In genomic region chr20:33650753-33651561, GRCh38 we compare ENCODE assay signal across 1 cellular context.
TF ChIP-seq lines count a peak whose summit lies in the region.

No MANE protein-coding gene starts in this region.

TF ChIP-seq in HepG2, 621 proteins besides CTCF, POLR2A, EP300 and RAD21 (continued from another document and continues in another):
- TF ChIP-seq, protein P1, sequence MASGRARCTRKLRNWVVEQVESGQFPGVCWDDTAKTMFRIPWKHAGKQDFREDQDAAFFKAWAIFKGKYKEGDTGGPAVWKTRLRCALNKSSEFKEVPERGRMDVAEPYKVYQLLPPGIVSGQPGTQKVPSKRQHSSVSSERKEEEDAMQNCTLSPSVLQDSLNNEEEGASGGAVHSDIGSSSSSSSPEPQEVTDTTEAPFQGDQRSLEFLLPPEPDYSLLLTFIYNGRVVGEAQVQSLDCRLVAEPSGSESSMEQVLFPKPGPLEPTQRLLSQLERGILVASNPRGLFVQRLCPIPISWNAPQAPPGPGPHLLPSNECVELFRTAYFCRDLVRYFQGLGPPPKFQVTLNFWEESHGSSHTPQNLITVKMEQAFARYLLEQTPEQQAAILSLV (CRISPR knock-in tag; IDR thresholded peaks at IDR 0.05; ENCODE audit: borderline replicate concordance), result 0 out of 2 replicates have a peak, but pooled peaks have one; percentile 34
- TF ChIP-seq HOXA3 (CRISPR knock-in tag; IDR thresholded peaks at IDR 0.05) (no peak), TAF1 (CRISPR knock-in tag; IDR thresholded peaks at IDR 0.05) (no peak), MIER3 (CRISPR knock-in tag; IDR thresholded peaks at IDR 0.05; ENCODE audit: borderline replicate concordance) (no peak), PTBP1 (IDR thresholded peaks at IDR 0.05; ENCODE audit: low read depth, low read length, poor library complexity, severe bottlenecking) (no peak), PAF1 (CRISPR knock-in tag; IDR thresholded peaks at IDR 0.05) (no peak), TMF1 (CRISPR knock-in tag; IDR thresholded peaks at IDR 0.05; ENCODE audit: low read depth) (no peak), ZC3H4 (CRISPR knock-in tag; IDR thresholded peaks at IDR 0.05; ENCODE audit: borderline replicate concordance) (no peak), MXD3 (CRISPR knock-in tag; IDR thresholded peaks at IDR 0.05) (no peak), E2F2 (CRISPR knock-in tag; IDR thresholded peaks at IDR 0.05; ENCODE audit: borderline replicate concordance) (no peak), ZBTB38 (CRISPR knock-in tag; IDR thresholded peaks at IDR 0.05) (0 out of 2 replicates have a peak, but pooled peaks have one; percentile 21), ZFY (CRISPR knock-in tag; IDR thresholded peaks at IDR 0.05) (no peak), FOXP1 (IDR thresholded peaks at IDR 0.05) (no peak), FOXP1 (CRISPR knock-in tag; IDR thresholded peaks at IDR 0.05) (no peak), HES4 (CRISPR knock-in tag; IDR thresholded peaks at IDR 0.05; ENCODE audit: borderline replicate concordance) (no peak), ZFX (CRISPR knock-in tag; IDR thresholded peaks at IDR 0.05; ENCODE audit: low read depth) (no peak), FOXM1 (CRISPR knock-in tag; IDR thresholded peaks at IDR 0.05) (no peak), MTA1 (CRISPR knock-in tag; IDR thresholded peaks at IDR 0.05; ENCODE audit: borderline replicate concordance) (no peak), AKAP8 (CRISPR knock-in tag; IDR thresholded peaks at IDR 0.05) (peak; percentile 88), ZNF772 (CRISPR knock-in tag; IDR thresholded peaks at IDR 0.05) (no peak), KLF11 (CRISPR knock-in tag; IDR thresholded peaks at IDR 0.05) (no peak), SAFB2 (CRISPR knock-in tag; IDR thresholded peaks at IDR 0.05; ENCODE audit: borderline replicate concordance, low read depth) (0 out of 2 replicates have a peak, but pooled peaks have one; percentile 72), ATRX (CRISPR knock-in tag; IDR thresholded peaks at IDR 0.05; ENCODE audit: borderline replicate concordance) (no peak), ZNF841 (CRISPR knock-in tag; IDR thresholded peaks at IDR 0.05; ENCODE audit: borderline replicate concordance) (no peak), SSRP1 (CRISPR knock-in tag; IDR thresholded peaks at IDR 0.05) (peak; percentile 95; the same call in 1 of the 2 replicates), TOE1 (CRISPR knock-in tag; IDR thresholded peaks at IDR 0.05) (no peak), ZNF781 (CRISPR knock-in tag; IDR thresholded peaks at IDR 0.05; ENCODE audit: borderline replicate concordance, not compliant biosample characterization) (no peak), KIAA2018 (CRISPR knock-in tag; IDR thresholded peaks at IDR 0.05; ENCODE audit: borderline replicate concordance) (no peak), RFX1 (IDR thresholded peaks at IDR 0.05) (no peak), SNAPC2 (CRISPR knock-in tag; IDR thresholded peaks at IDR 0.05) (no peak), LCORL (IDR thresholded peaks at IDR 0.05) (no peak), LCORL (CRISPR knock-in tag; IDR thresholded peaks at IDR 0.05) (no peak), ZGPAT (CRISPR knock-in tag; IDR thresholded peaks at IDR 0.05) (no peak), JARID2 (CRISPR knock-in tag; IDR thresholded peaks at IDR 0.05; ENCODE audit: insufficient replicate concordance) (no peak), ZNF546 (CRISPR knock-in tag; conservative IDR thresholded peaks at IDR 0.05) (no peak), NFKBIZ (CRISPR knock-in tag; IDR thresholded peaks at IDR 0.05) (no peak), ATF1 (CRISPR knock-in tag; IDR thresholded peaks at IDR 0.05) (no peak), ZNF337 (CRISPR knock-in tag; IDR thresholded peaks at IDR 0.05; ENCODE audit: borderline replicate concordance, low read depth) (no peak), TBX3 (IDR thresholded peaks at IDR 0.05; ENCODE audit: borderline replicate concordance) (no peak), THAP7 (CRISPR knock-in tag; IDR thresholded peaks at IDR 0.05) (peak; percentile 37; the same call in 1 of the 2 replicates), ZNF790 (CRISPR knock-in tag; IDR thresholded peaks at IDR 0.05; ENCODE audit: borderline replicate concordance) (no peak)
- TF ChIP-seq, protein P2, sequence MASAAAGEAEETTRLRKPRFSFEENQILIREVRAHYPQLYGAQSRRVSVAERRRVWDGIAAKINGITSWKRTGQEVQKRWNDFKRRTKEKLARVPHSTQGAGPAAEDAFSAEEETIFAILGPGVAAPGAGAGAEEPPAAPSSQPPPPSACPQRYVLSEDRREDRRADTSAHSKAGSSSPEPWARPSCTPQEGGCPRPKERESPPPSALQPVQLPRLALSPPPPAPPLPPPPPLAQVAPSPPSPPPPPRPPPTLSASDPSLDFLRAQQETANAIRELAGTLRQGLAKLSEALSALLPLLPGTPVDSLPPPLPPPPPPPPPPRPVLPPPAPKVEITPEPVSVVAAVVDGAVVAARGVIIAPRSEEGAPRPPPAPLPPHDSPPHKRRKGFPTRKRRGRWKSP (CRISPR knock-in tag; IDR thresholded peaks at IDR 0.05), result no peak
- TF ChIP-seq, protein P3, sequence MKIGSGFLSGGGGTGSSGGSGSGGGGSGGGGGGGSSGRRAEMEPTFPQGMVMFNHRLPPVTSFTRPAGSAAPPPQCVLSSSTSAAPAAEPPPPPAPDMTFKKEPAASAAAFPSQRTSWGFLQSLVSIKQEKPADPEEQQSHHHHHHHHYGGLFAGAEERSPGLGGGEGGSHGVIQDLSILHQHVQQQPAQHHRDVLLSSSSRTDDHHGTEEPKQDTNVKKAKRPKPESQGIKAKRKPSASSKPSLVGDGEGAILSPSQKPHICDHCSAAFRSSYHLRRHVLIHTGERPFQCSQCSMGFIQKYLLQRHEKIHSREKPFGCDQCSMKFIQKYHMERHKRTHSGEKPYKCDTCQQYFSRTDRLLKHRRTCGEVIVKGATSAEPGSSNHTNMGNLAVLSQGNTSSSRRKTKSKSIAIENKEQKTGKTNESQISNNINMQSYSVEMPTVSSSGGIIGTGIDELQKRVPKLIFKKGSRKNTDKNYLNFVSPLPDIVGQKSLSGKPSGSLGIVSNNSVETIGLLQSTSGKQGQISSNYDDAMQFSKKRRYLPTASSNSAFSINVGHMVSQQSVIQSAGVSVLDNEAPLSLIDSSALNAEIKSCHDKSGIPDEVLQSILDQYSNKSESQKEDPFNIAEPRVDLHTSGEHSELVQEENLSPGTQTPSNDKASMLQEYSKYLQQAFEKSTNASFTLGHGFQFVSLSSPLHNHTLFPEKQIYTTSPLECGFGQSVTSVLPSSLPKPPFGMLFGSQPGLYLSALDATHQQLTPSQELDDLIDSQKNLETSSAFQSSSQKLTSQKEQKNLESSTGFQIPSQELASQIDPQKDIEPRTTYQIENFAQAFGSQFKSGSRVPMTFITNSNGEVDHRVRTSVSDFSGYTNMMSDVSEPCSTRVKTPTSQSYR (CRISPR knock-in tag; IDR thresholded peaks at IDR 0.05; ENCODE audit: borderline replicate concordance), result no peak
- TF ChIP-seq, protein P4, sequence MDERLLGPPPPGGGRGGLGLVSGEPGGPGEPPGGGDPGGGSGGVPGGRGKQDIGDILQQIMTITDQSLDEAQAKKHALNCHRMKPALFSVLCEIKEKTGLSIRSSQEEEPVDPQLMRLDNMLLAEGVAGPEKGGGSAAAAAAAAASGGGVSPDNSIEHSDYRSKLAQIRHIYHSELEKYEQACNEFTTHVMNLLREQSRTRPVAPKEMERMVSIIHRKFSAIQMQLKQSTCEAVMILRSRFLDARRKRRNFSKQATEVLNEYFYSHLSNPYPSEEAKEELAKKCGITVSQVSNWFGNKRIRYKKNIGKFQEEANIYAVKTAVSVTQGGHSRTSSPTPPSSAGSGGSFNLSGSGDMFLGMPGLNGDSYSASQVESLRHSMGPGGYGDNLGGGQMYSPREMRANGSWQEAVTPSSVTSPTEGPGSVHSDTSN (CRISPR knock-in tag; IDR thresholded peaks at IDR 0.05), result 0 out of 2 replicates have a peak, but pooled peaks have one; percentile 25
- TF ChIP-seq, protein P5, sequence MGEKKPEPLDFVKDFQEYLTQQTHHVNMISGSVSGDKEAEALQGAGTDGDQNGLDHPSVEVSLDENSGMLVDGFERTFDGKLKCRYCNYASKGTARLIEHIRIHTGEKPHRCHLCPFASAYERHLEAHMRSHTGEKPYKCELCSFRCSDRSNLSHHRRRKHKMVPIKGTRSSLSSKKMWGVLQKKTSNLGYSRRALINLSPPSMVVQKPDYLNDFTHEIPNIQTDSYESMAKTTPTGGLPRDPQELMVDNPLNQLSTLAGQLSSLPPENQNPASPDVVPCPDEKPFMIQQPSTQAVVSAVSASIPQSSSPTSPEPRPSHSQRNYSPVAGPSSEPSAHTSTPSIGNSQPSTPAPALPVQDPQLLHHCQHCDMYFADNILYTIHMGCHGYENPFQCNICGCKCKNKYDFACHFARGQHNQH (CRISPR knock-in tag; IDR thresholded peaks at IDR 0.05), result no peak
